In the genomic region with DNA sequence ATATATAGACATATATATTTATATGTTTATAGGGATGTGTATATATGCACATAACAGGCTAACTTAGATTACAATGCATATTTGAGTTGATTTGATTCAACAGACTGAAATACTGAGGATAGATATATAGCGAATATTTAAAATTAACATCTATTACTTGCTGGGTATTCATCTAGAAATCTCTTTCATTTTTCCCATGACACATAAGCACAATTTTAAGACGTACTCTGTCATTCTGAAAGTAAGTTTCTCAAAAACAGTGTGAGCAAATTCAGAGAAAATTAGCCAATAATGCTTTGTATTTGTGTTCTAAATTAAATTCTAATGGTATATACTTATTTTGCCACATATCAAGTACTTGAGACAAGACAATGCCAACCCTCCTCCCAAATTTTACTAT, we compare ENCODE assay signal across 19 cellular contexts.
"Had no signal": no experiment of that assay in that cellular context is flagged by ENCODE, and none has a peak within 500 bp of the region (broad histone marks: within the 10 kb centered on the region; RNA-seq: fewer than 3 reads in every experiment).

No MANE protein-coding gene starts in this region.

- H3K4me3 ChIP-seq: colonic mucosa, hepatocyte, psoas muscle, right lobe of liver, smooth muscle cell, transverse colon, vagina had no signal

- H3K27ac ChIP-seq: colonic mucosa, hepatocyte, psoas muscle, right lobe of liver, transverse colon, vagina had no signal

- H3K36me3 ChIP-seq: colonic mucosa, right lobe of liver, transverse colon, vagina had no signal

- H2AFZ ChIP-seq: hepatocyte had no signal

- DNase-seq: activated CD4-positive, alpha-beta T cell treated with anti-CD3 and anti-CD28 coated beads, Interleukin-2, amount 10 ng/mL, durations not matched to agents 24 days and 14 days; activated CD4-positive, CD25-positive, alpha-beta regulatory T cell; activated CD8-positive, alpha-beta memory T cell treated with anti-CD3 and anti-CD28 coated beads, Interleukin-2, amount 50 U/mL, for 48 hours; activated CD8-positive, alpha-beta T cell treated with anti-CD3 and anti-CD28 coated beads, Interleukin-2, amount 10 ng/mL, durations not matched to agents 7 days and 5 days; activated gamma-delta T cell; activated naive CD8-positive, alpha-beta T cell treated with anti-CD3 and anti-CD28 coated beads for 36 hours; activated T-cell treated with anti-CD3 and anti-CD28 coated beads, Interleukin-2, amount 50 U/mL, for 72 hours; central memory CD4-positive, alpha-beta T cell; colonic mucosa; mammary epithelial cell; psoas muscle; right lobe of liver; stimulated activated CD4-positive, alpha-beta T cell treated with anti-CD3 and anti-CD28 coated beads, Interleukin-4, amount 100 ng/mL, for 4 hours; stimulated activated naive CD8-positive, alpha-beta T cell treated with anti-CD3 and anti-CD28 coated beads, Interleukin-15, Interleukin-2, amounts not matched to agents 100 U/mL and 50 U/mL, for 24 hours; transverse colon had no signal

- ATAC-seq: activated CD8-positive, alpha-beta T cell treated with anti-CD3 and anti-CD28 coated beads, Interleukin-2, amount 10 ng/mL, durations not matched to agents 7 days and 5 days; activated T-cell treated with anti-CD3 and anti-CD28 coated beads, Interleukin-2, amount 50 U/mL, for 72 hours; left lobe of liver; psoas muscle; right lobe of liver; stimulated activated naive CD8-positive, alpha-beta T cell treated with anti-CD3 and anti-CD28 coated beads, Interleukin-15, Interleukin-2, amounts not matched to agents 100 U/mL and 50 U/mL, for 24 hours had no signal

- H3K4me1 ChIP-seq: colonic mucosa, psoas muscle, right lobe of liver, transverse colon, vagina had no signal

- H3K4me2 ChIP-seq: hepatocyte, smooth muscle cell had no signal

- H3K9me3 ChIP-seq: colonic mucosa, psoas muscle, right lobe of liver, transverse colon, vagina had no signal

- H3K27me3 ChIP-seq: colonic mucosa, hepatocyte, right lobe of liver, transverse colon, vagina had no signal

- H3K79me2 ChIP-seq: hepatocyte had no signal
